Comparison of ENCODE assay signal across 28 cellular contexts in genomic region chr1:66712819-66713218, GRCh38. TPM values are rescaled to one million over a fixed set of nuclear protein-coding genes. Genes with fewer than 3 reads are reported as not detected.
"Had no signal": no experiment of that assay in that cellular context is flagged by ENCODE, and none has a peak within 500 bp of the region (broad histone marks: within the 10 kb centered on the region; RNA-seq: fewer than 3 reads in every experiment).

No MANE protein-coding gene starts in this region.

- H3K27ac ChIP-seq: coronary artery, esophagus squamous epithelium, left lung, neural progenitor cell, parathyroid adenoma, stomach, thyroid gland, vagina had no signal

- H3K4me2 ChIP-seq: neural progenitor cell, smooth muscle cell had no signal

- H3K4me1 Mint-ChIP-seq: mesothelial cell of epicardium, naive B cell, neural progenitor cell had no signal

- H3K36me3 ChIP-seq: esophagus squamous epithelium, left lung, neural progenitor cell, stomach, thyroid gland, vagina had no signal

- H2AFZ ChIP-seq: neural progenitor cell, parathyroid adenoma had no signal

- H3K9me3 Mint-ChIP-seq: mesothelial cell of epicardium; naive B cell; natural killer cell treated with Interleukin-12 subunit alpha and Interleukin-12 subunit beta and Interleukin-15 and Interleukin-18, amount 100 ng/mL, for 72 hours; neural progenitor cell had no signal

- H3K79me2 ChIP-seq: parathyroid adenoma had no signal

- H3K4me1 ChIP-seq: esophagus squamous epithelium, left lung, neural progenitor cell, parathyroid adenoma, stomach, thyroid gland, vagina had no signal

- H3K27me3 Mint-ChIP-seq: progenitor cell of endocrine pancreas had no signal

- H3K36me3 Mint-ChIP-seq: mesothelial cell of epicardium; naive B cell; natural killer cell treated with Interleukin-12 subunit alpha and Interleukin-12 subunit beta and Interleukin-15 and Interleukin-18, amount 100 ng/mL, for 72 hours; neural progenitor cell had no signal

- H3K4me3 Mint-ChIP-seq: mesothelial cell of epicardium; naive B cell; natural killer cell treated with Interleukin-12 subunit alpha and Interleukin-12 subunit beta and Interleukin-15 and Interleukin-18, amount 100 ng/mL, for 72 hours; neural progenitor cell had no signal

- DNase-seq: dermis blood vessel endothelial cell; effector memory CD4-positive, alpha-beta T cell; erythroblast; esophagus squamous epithelium; foreskin melanocyte; hypothalamus; left lung; mesenchymal stem cell; mucosa of descending colon; naive B cell; stimulated activated CD4-positive, alpha-beta T cell treated with anti-CD3 and anti-CD28 coated beads, Interleukin-12 subunit alpha, Interleukin-12 subunit beta, amount 100 ng/mL, for 4 hours; stimulated activated CD4-positive, alpha-beta T cell treated with anti-CD3 and anti-CD28 coated beads, Interleukin-1b, Interleukin-23, amount 100 ng/mL, for 48 hours; stimulated activated CD4-positive, alpha-beta T cell treated with anti-CD3 and anti-CD28 coated beads, Interleukin-4, amount 100 ng/mL, for 1 hour; stimulated activated CD8-positive, alpha-beta memory T cell treated with anti-CD3 and anti-CD28 coated beads, Interleukin-4, amount 100 ng/mL, for 48 hours; stimulated activated naive CD4-positive, alpha-beta T cell treated with Interleukin-2 at 50 U/mL for 16 hours; stomach; thyroid gland; trophoblast cell had no signal

- H3K27ac Mint-ChIP-seq: mesothelial cell of epicardium; naive B cell; natural killer cell treated with Interleukin-12 subunit alpha and Interleukin-12 subunit beta and Interleukin-15 and Interleukin-18, amount 100 ng/mL, for 72 hours; neural progenitor cell; progenitor cell of endocrine pancreas had no signal

- ATAC-seq: left lung; mucosa of descending colon; natural killer cell treated with Interleukin-12 subunit alpha and Interleukin-12 subunit beta and Interleukin-15 and Interleukin-18, amount 100 ng/mL, for 72 hours; sciatic nerve had no signal

- H3K4me3 ChIP-seq: coronary artery, esophagus squamous epithelium, left lung, mucosa of descending colon, neural progenitor cell, smooth muscle cell, stomach, thyroid gland, vagina had no signal

- H3K27me3 ChIP-seq: esophagus squamous epithelium, left lung, neural progenitor cell, stomach, thyroid gland, vagina had no signal

- H3K9ac ChIP-seq: neural progenitor cell, parathyroid adenoma had no signal

- H3K9me3 ChIP-seq: esophagus squamous epithelium, left lung, mucosa of descending colon, stomach, thyroid gland, vagina had no signal

RNA-seq across cellular contexts. Expression of gene DYNLT5, which starts 39.4 kb away (rescaled TPM):
- total RNA-seq: natural killer cell treated with Interleukin-12 subunit alpha and Interleukin-12 subunit beta and Interleukin-15 and Interleukin-18, amount 100 ng/mL, for 72 hours had no signal
- polyA plus RNA-seq: keratinocyte, smooth muscle cell had no signal
